Comparison of ENCODE assay signal across 17 cellular contexts in genomic region chr5:134579284-134579771, GRCh38.
"Had no signal": no experiment of that assay in that cellular context is flagged by ENCODE, and none has a peak within 500 bp of the region (broad histone marks: within the 10 kb centered on the region; RNA-seq: fewer than 3 reads in every experiment).

No MANE protein-coding gene starts in this region.

- H3K27ac Mint-ChIP-seq: activated T-helper 1 cell treated with anti-CD3 and anti-CD28 coated beads, Interleukin-12 subunit alpha, Interleukin-12 subunit beta, Interleukin-2, Interleukin-4 antibody, amounts not matched to agents 30 ng/mL and 10 ng/mL and 1 ng/mL, durations not matched to agents 14 hours and 24 hours and 36 hours; natural killer cell treated with Interleukin-12 subunit alpha and Interleukin-12 subunit beta and Interleukin-15 and Interleukin-18, amount 100 ng/mL, for 72 hours; T-helper 1 cell treated with Interleukin-12 subunit alpha and Interleukin-12 subunit beta and Interleukin-4 antibody, amounts not matched to agents 30 μg/mL and 1 μg/mL, for 36 hours; type B pancreatic cell had no signal

- ATAC-seq: activated CD4-positive, CD25-positive, alpha-beta regulatory T cell treated with anti-CD3 and anti-CD28 coated beads, Interleukin-2, amount 50 U/mL, for 24 hours; effector memory CD8-positive, alpha-beta T cell; lower lobe of right lung; natural killer cell treated with Interleukin-12 subunit alpha and Interleukin-12 subunit beta and Interleukin-15 and Interleukin-18, amount 100 ng/mL, for 72 hours had no signal

- H3K27ac ChIP-seq: lower lobe of right lung, neutrophil, parathyroid adenoma, SJSA1, suprapubic skin had no signal

- H3K4me3 Mint-ChIP-seq: activated T-helper 1 cell treated with anti-CD3 and anti-CD28 coated beads, Interleukin-12 subunit alpha, Interleukin-12 subunit beta, Interleukin-2, Interleukin-4 antibody, amounts not matched to agents 30 ng/mL and 10 ng/mL and 1 ng/mL, durations not matched to agents 14 hours and 24 hours and 36 hours; effector memory CD8-positive, alpha-beta T cell; natural killer cell treated with Interleukin-12 subunit alpha and Interleukin-12 subunit beta and Interleukin-15 and Interleukin-18, amount 100 ng/mL, for 72 hours; T-helper 1 cell treated with Interleukin-12 subunit alpha and Interleukin-12 subunit beta and Interleukin-4 antibody, amounts not matched to agents 30 μg/mL and 1 μg/mL, for 36 hours; type B pancreatic cell had no signal

- H3K27me3 ChIP-seq: neutrophil, SJSA1, suprapubic skin had no signal

- DNase-seq: activated CD4-positive, alpha-beta T cell treated with anti-CD3 and anti-CD28 coated beads, Interleukin-2, amount 50 U/mL, for 1 hour; activated gamma-delta T cell treated with Interleukin-2 at 50 U/mL for 16 hours; effector memory CD8-positive, alpha-beta T cell; foreskin fibroblast; glutamatergic neuron; islet precursor cell; lower lobe of right lung; stimulated activated naive CD4-positive, alpha-beta T cell had no signal

- H3K27me3 Mint-ChIP-seq: effector memory CD8-positive, alpha-beta T cell; natural killer cell treated with Interleukin-12 subunit alpha and Interleukin-12 subunit beta and Interleukin-15 and Interleukin-18, amount 100 ng/mL, for 72 hours; type B pancreatic cell had no signal

- H3K4me3 ChIP-seq: lower lobe of right lung, SJSA1, suprapubic skin had no signal

- H3K36me3 Mint-ChIP-seq: natural killer cell treated with Interleukin-12 subunit alpha and Interleukin-12 subunit beta and Interleukin-15 and Interleukin-18, amount 100 ng/mL, for 72 hours; type B pancreatic cell had no signal

- H3K9me3 ChIP-seq: lower lobe of right lung, neutrophil, SJSA1, suprapubic skin had no signal

- H3K9me3 Mint-ChIP-seq: activated T-helper 1 cell treated with anti-CD3 and anti-CD28 coated beads, Interleukin-12 subunit alpha, Interleukin-12 subunit beta, Interleukin-2, Interleukin-4 antibody, amounts not matched to agents 30 ng/mL and 10 ng/mL and 1 ng/mL, durations not matched to agents 14 hours and 24 hours and 36 hours; effector memory CD8-positive, alpha-beta T cell; natural killer cell treated with Interleukin-12 subunit alpha and Interleukin-12 subunit beta and Interleukin-15 and Interleukin-18, amount 100 ng/mL, for 72 hours; T-helper 1 cell treated with Interleukin-12 subunit alpha and Interleukin-12 subunit beta and Interleukin-4 antibody, amounts not matched to agents 30 μg/mL and 1 μg/mL, for 36 hours; type B pancreatic cell had no signal
